In the genomic region with DNA sequence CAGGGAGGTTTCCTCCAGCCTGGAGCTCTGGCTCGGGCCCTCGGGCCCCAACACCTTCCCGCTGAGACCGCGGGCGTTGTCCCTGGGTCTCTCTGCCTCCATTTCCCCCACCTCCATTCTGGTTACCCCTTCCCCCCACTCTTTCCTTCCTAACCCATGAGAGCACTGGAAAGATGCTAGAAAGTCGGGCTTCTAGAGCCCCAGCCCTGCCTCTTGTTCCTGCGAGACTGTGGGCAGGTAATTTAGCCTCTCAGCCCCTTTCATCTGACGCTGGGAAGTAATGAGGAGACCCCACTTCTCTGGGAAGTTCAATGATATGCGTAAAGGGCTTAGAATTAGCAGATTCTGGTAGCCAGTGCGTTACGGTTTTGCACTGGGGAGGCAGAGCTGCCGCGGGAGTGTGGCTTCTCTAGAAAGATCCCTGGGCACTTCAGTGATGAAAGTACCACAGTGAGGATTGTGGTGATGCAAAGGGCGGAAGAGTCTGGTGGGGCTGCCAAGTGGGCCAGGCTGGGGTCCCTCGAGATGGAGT, we compare ENCODE assay signal across 13 cellular contexts. TPM values are rescaled to one million over a fixed set of nuclear protein-coding genes. Genes with fewer than 3 reads are reported as not detected.
DNase-seq lines count a peak whose midpoint lies in the region; ATAC-seq and TF ChIP-seq lines count a peak whose summit lies in the region.
"Had no signal": no experiment of that assay in that cellular context is flagged by ENCODE, and none has a peak within 500 bp of the region (broad histone marks: within the 10 kb centered on the region; RNA-seq: fewer than 3 reads in every experiment).

No MANE protein-coding gene starts in this region.

- H3K9ac ChIP-seq in iPS-20b (ENCODE audit: low read depth, low read length): no peak overlapping the region

- CTCF ChIA-PET in activated CD4-positive, alpha-beta T cell treated with anti-CD3 and anti-CD28 coated beads for 36 hours (lab: Charles Lee): interaction anchor here (1.0 kb wide), 1 partner anchor 12 kb away, joined by 3 read pairs; no protein-coding TSS in a partner anchor

- H3K9me3 ChIP-seq in iPS-20b (ENCODE audit: insufficient read depth, low read depth, low read length) (no peaks in the 10 kb centered on the region), adrenal gland (replicated peaks in 1 of 3) (no peaks in the 10 kb centered on the region)

- intact Hi-C loops in activated CD4-positive, alpha-beta T cell treated with anti-CD3 and anti-CD28 coated beads for 36 hours (cut with DNase I, micrococcal nuclease): loop anchor here in 1 of 2 experiments (1.0 kb wide), 1 partner anchor 18 kb away; no protein-coding TSS in a partner anchor
- intact Hi-C loops in activated T-helper 2 cell treated with anti-CD3 and anti-CD28 coated beads, Interferon-gamma antibody, Interleukin-2, Interleukin-4, amounts not matched to agents 10 μg/mL and 5 μg/mL and 100 μg/mL, durations not matched to agents 14 hours and 24 hours and 36 hours (cut with micrococcal nuclease): no loop called here
- intact Hi-C loops in adrenal gland (cut with DNase I): no loop called here

- TF ChIP-seq POLR2A in adrenal gland (IDR thresholded peaks at IDR 0.05): no peak

- no peak for DNase-seq in activated CD4-positive, alpha-beta T cell treated with anti-CD3 and anti-CD28 coated beads for 36 hours
- no peak for DNase-seq in activated CD4-positive, alpha-beta T cell treated with anti-CD3 and anti-CD28 coated beads, Interleukin-2, amount 50 U/mL, for 48 hours
- no peak for DNase-seq in activated T-helper 2 cell treated with anti-CD3 and anti-CD28 coated beads, Interferon-gamma antibody, Interleukin-2, Interleukin-4, amounts not matched to agents 10 μg/mL and 5 μg/mL and 100 μg/mL, durations not matched to agents 14 hours and 24 hours and 36 hours (ENCODE audit: low spot score)
- no peak for DNase-seq in stimulated activated effector memory CD8-positive, alpha-beta T cell treated with anti-CD3 and anti-CD28 coated beads, Interleukin-12 subunit alpha, Interleukin-12 subunit beta, amount 100 ng/mL, for 72 hours (ENCODE audit: low spot score in 2 of 2)
- DNase-seq in adrenal gland (no peak), KG1 (lab: John Stamatoyannopoulos, UW) (no peak)
- DNase-seq: 8988T; activated naive CD4-positive, alpha-beta T cell treated with anti-CD3 and anti-CD28 coated beads, Interleukin-2, amount 50 U/mL, for 16 hours had no signal

- H3K36me3 ChIP-seq in iPS-20b (ENCODE audit: insufficient read depth, low read depth, low read length): no peaks in the 10 kb centered on the region
- H3K36me3 ChIP-seq in adrenal gland (replicated peaks in 1 of 2): no peaks in the 10 kb centered on the region

- 59 to 68% (median 63%) methylated on average over 16 of the region's 16 CpGs for WGBS in adrenal gland, 4 donors

- peak overlapping the region; percentile 69; the same call in 1 of the 2 replicates for H3K4me3 ChIP-seq in iPS-20b (ENCODE audit: low read length)
- no peak overlapping the region for H3K4me3 ChIP-seq in adrenal gland

- no peaks in the 10 kb centered on the region for H3K36me3 Mint-ChIP-seq in activated CD4-positive, alpha-beta T cell treated with anti-CD3 and anti-CD28 coated beads for 36 hours (ENCODE audit: low read depth)
- no peaks in the 10 kb centered on the region for H3K36me3 Mint-ChIP-seq in activated T-helper 2 cell treated with anti-CD3 and anti-CD28 coated beads, Interferon-gamma antibody, Interleukin-2, Interleukin-4, amounts not matched to agents 10 μg/mL and 5 μg/mL and 100 μg/mL, durations not matched to agents 14 hours and 24 hours and 36 hours (ENCODE audit: low read depth)
- H3K36me3 Mint-ChIP-seq in stimulated activated effector memory CD8-positive, alpha-beta T cell treated with anti-CD3 and anti-CD28 coated beads, Interleukin-12 subunit alpha, Interleukin-12 subunit beta, amount 100 ng/mL, for 72 hours: no peaks in the 10 kb centered on the region

- no peak for ATAC-seq in activated CD4-positive, alpha-beta T cell treated with anti-CD3 and anti-CD28 coated beads for 36 hours
- ATAC-seq in stimulated activated effector memory CD8-positive, alpha-beta T cell treated with anti-CD3 and anti-CD28 coated beads, Interleukin-12 subunit alpha, Interleukin-12 subunit beta, amount 100 ng/mL, for 72 hours: no peak
- no peak for ATAC-seq in GM21515 (IDR thresholded peaks at IDR 0.05; ENCODE audit: unreplicated experiment)

- POLR2A ChIA-PET in activated CD4-positive, alpha-beta T cell treated with anti-CD3 and anti-CD28 coated beads for 36 hours (lab: Charles Lee): no interaction called here

- H3K4me1 ChIP-seq in iPS-20b (ENCODE audit: insufficient read depth, low read length): peaks cover 9% of the 10 kb centered on the region; the same call in 1 of the 2 replicates
- peaks cover 16 to 27% of the 10 kb centered on the region in 2 donors for H3K4me1 ChIP-seq in adrenal gland (replicated peaks in 1 of 2)

- no peaks in the 10 kb centered on the region for H3K9me3 Mint-ChIP-seq in activated CD4-positive, alpha-beta T cell treated with anti-CD3 and anti-CD28 coated beads for 36 hours (ENCODE audit: low read depth)
- no peaks in the 10 kb centered on the region for H3K9me3 Mint-ChIP-seq in activated T-helper 2 cell treated with anti-CD3 and anti-CD28 coated beads, Interferon-gamma antibody, Interleukin-2, Interleukin-4, amounts not matched to agents 10 μg/mL and 5 μg/mL and 100 μg/mL, durations not matched to agents 14 hours and 24 hours and 36 hours
- H3K9me3 Mint-ChIP-seq in stimulated activated effector memory CD8-positive, alpha-beta T cell treated with anti-CD3 and anti-CD28 coated beads, Interleukin-12 subunit alpha, Interleukin-12 subunit beta, amount 100 ng/mL, for 72 hours: no peaks in the 10 kb centered on the region

- H3K4me3 Mint-ChIP-seq in activated CD4-positive, alpha-beta T cell treated with anti-CD3 and anti-CD28 coated beads for 36 hours: peak overlapping the region; percentile 38
- peak overlapping the region; percentile 41 for H3K4me3 Mint-ChIP-seq in activated T-helper 2 cell treated with anti-CD3 and anti-CD28 coated beads, Interferon-gamma antibody, Interleukin-2, Interleukin-4, amounts not matched to agents 10 μg/mL and 5 μg/mL and 100 μg/mL, durations not matched to agents 14 hours and 24 hours and 36 hours (ENCODE audit: low read depth)
- H3K4me3 Mint-ChIP-seq in stimulated activated effector memory CD8-positive, alpha-beta T cell treated with anti-CD3 and anti-CD28 coated beads, Interleukin-12 subunit alpha, Interleukin-12 subunit beta, amount 100 ng/mL, for 72 hours: peak overlapping the region; percentile 60

- peaks cover 22% of the 10 kb centered on the region for H3K27me3 Mint-ChIP-seq in activated CD4-positive, alpha-beta T cell treated with anti-CD3 and anti-CD28 coated beads for 36 hours
- H3K27me3 Mint-ChIP-seq in activated T-helper 2 cell treated with anti-CD3 and anti-CD28 coated beads, Interferon-gamma antibody, Interleukin-2, Interleukin-4, amounts not matched to agents 10 μg/mL and 5 μg/mL and 100 μg/mL, durations not matched to agents 14 hours and 24 hours and 36 hours (ENCODE audit: low read depth): peaks cover 30% of the 10 kb centered on the region

- H3K27me3 ChIP-seq in iPS-20b (ENCODE audit: insufficient read depth, low read length) (peaks cover 84% of the 10 kb centered on the region), adrenal gland (no peaks in the 10 kb centered on the region)

- peaks cover 10% of the 10 kb centered on the region for H3K4me1 Mint-ChIP-seq in activated CD4-positive, alpha-beta T cell treated with anti-CD3 and anti-CD28 coated beads for 36 hours
- H3K4me1 Mint-ChIP-seq in activated T-helper 2 cell treated with anti-CD3 and anti-CD28 coated beads, Interferon-gamma antibody, Interleukin-2, Interleukin-4, amounts not matched to agents 10 μg/mL and 5 μg/mL and 100 μg/mL, durations not matched to agents 14 hours and 24 hours and 36 hours (ENCODE audit: low read depth): peaks cover 13% of the 10 kb centered on the region
- H3K4me1 Mint-ChIP-seq in stimulated activated effector memory CD8-positive, alpha-beta T cell treated with anti-CD3 and anti-CD28 coated beads, Interleukin-12 subunit alpha, Interleukin-12 subunit beta, amount 100 ng/mL, for 72 hours: peaks cover 17% of the 10 kb centered on the region

- no peak for TF ChIP-seq CTCF in adrenal gland (IDR thresholded peaks at IDR 0.05)

- H3K27ac Mint-ChIP-seq in activated CD4-positive, alpha-beta T cell treated with anti-CD3 and anti-CD28 coated beads for 36 hours: no peak overlapping the region
- no peak overlapping the region for H3K27ac Mint-ChIP-seq in activated T-helper 2 cell treated with anti-CD3 and anti-CD28 coated beads, Interferon-gamma antibody, Interleukin-2, Interleukin-4, amounts not matched to agents 10 μg/mL and 5 μg/mL and 100 μg/mL, durations not matched to agents 14 hours and 24 hours and 36 hours
- no peak overlapping the region for H3K27ac Mint-ChIP-seq in stimulated activated effector memory CD8-positive, alpha-beta T cell treated with anti-CD3 and anti-CD28 coated beads, Interleukin-12 subunit alpha, Interleukin-12 subunit beta, amount 100 ng/mL, for 72 hours

- H3K27ac ChIP-seq in iPS-20b (ENCODE audit: low read length): no peak overlapping the region
- H3K27ac ChIP-seq in adrenal gland: peak overlapping the region in 1 of 5 donors; percentile 44
- H3K27ac ChIP-seq: VCaP had no signal

RNA-seq across cellular contexts. Expression of a gene that starts 16.2 kb away (rescaled TPM):
- under 1 TPM; 0.19 to 0.23 TPM for total RNA-seq in activated CD4-positive, alpha-beta T cell treated with anti-CD3 and anti-CD28 coated beads for 36 hours
- total RNA-seq in activated T-helper 2 cell treated with anti-CD3 and anti-CD28 coated beads, Interferon-gamma antibody, Interleukin-2, Interleukin-4, amounts not matched to agents 10 μg/mL and 5 μg/mL and 100 μg/mL, durations not matched to agents 14 hours and 24 hours and 36 hours: 0.50 and 0.78 TPM in 2 replicates
- total RNA-seq in adrenal gland: 10 to 100 TPM in 3 of 8 donors, 1 to 10 TPM in 5; 3.9 to 31.7 (median 6.6) TPM
- polyA plus RNA-seq in adrenal gland: 10 to 100 TPM in 1 of 3 donors, 1 to 10 TPM in 2; 4.5 to 20.7 (median 9.6) TPM
- total RNA-seq: osteoblast had no signal

RNA-seq across cellular contexts. Expression of a gene that starts 16.3 kb away (rescaled TPM):
- total RNA-seq in activated CD4-positive, alpha-beta T cell treated with anti-CD3 and anti-CD28 coated beads for 36 hours: not detected
- total RNA-seq in activated T-helper 2 cell treated with anti-CD3 and anti-CD28 coated beads, Interferon-gamma antibody, Interleukin-2, Interleukin-4, amounts not matched to agents 10 μg/mL and 5 μg/mL and 100 μg/mL, durations not matched to agents 14 hours and 24 hours and 36 hours: not detected in 2 replicates
- total RNA-seq in adrenal gland: under 1 TPM in 1 of 8 donors, not detected in 7; 0.28 TPM
- polyA plus RNA-seq in adrenal gland: under 1 TPM in 1 of 3 donors, not detected in 2; 0.07 TPM
- total RNA-seq: osteoblast, urinary bladder had no signal
- polyA plus RNA-seq: urinary bladder had no signal

RNA-seq across cellular contexts. Expression of a gene that starts 22.1 kb away (rescaled TPM):
- total RNA-seq in activated CD4-positive, alpha-beta T cell treated with anti-CD3 and anti-CD28 coated beads for 36 hours: not detected
- not detected in 2 replicates for total RNA-seq in activated T-helper 2 cell treated with anti-CD3 and anti-CD28 coated beads, Interferon-gamma antibody, Interleukin-2, Interleukin-4, amounts not matched to agents 10 μg/mL and 5 μg/mL and 100 μg/mL, durations not matched to agents 14 hours and 24 hours and 36 hours
- total RNA-seq in adrenal gland: under 1 TPM in 4 of 8 donors, not detected in 4; 0.11 to 0.39 (median 0.17) TPM
- polyA plus RNA-seq in adrenal gland: under 1 TPM in 1 of 3 donors, not detected in 2; 0.07 TPM
- total RNA-seq: osteoblast had no signal
- polyA plus RNA-seq: urinary bladder had no signal

RNA-seq across cellular contexts. Expression of a gene that starts 35.6 kb away (rescaled TPM):
- total RNA-seq in activated CD4-positive, alpha-beta T cell treated with anti-CD3 and anti-CD28 coated beads for 36 hours: not detected
- not detected in 2 replicates for total RNA-seq in activated T-helper 2 cell treated with anti-CD3 and anti-CD28 coated beads, Interferon-gamma antibody, Interleukin-2, Interleukin-4, amounts not matched to agents 10 μg/mL and 5 μg/mL and 100 μg/mL, durations not matched to agents 14 hours and 24 hours and 36 hours
- total RNA-seq in adrenal gland: not detected
- polyA plus RNA-seq in adrenal gland: under 1 TPM in 1 of 3 donors, not detected in 2; 0.08 TPM
- total RNA-seq: osteoblast had no signal
- polyA plus RNA-seq: urinary bladder had no signal

RNA-seq across cellular contexts. Expression of a gene that starts 46.5 kb away (rescaled TPM):
- 1 to 10 TPM; 7.6 to 7.9 TPM for total RNA-seq in activated CD4-positive, alpha-beta T cell treated with anti-CD3 and anti-CD28 coated beads for 36 hours
- total RNA-seq in activated T-helper 2 cell treated with anti-CD3 and anti-CD28 coated beads, Interferon-gamma antibody, Interleukin-2, Interleukin-4, amounts not matched to agents 10 μg/mL and 5 μg/mL and 100 μg/mL, durations not matched to agents 14 hours and 24 hours and 36 hours: 7.4 and 9.1 TPM in 2 replicates
- 10 to 100 TPM in 1 of 8 donors, 1 to 10 TPM in 7; 2.2 to 15.2 (median 4.0) TPM for total RNA-seq in adrenal gland
- 10 to 100 TPM in 1 of 3 donors, 1 to 10 TPM in 2; 4.8 to 20.5 (median 6.2) TPM for polyA plus RNA-seq in adrenal gland
